In the genomic region with DNA sequence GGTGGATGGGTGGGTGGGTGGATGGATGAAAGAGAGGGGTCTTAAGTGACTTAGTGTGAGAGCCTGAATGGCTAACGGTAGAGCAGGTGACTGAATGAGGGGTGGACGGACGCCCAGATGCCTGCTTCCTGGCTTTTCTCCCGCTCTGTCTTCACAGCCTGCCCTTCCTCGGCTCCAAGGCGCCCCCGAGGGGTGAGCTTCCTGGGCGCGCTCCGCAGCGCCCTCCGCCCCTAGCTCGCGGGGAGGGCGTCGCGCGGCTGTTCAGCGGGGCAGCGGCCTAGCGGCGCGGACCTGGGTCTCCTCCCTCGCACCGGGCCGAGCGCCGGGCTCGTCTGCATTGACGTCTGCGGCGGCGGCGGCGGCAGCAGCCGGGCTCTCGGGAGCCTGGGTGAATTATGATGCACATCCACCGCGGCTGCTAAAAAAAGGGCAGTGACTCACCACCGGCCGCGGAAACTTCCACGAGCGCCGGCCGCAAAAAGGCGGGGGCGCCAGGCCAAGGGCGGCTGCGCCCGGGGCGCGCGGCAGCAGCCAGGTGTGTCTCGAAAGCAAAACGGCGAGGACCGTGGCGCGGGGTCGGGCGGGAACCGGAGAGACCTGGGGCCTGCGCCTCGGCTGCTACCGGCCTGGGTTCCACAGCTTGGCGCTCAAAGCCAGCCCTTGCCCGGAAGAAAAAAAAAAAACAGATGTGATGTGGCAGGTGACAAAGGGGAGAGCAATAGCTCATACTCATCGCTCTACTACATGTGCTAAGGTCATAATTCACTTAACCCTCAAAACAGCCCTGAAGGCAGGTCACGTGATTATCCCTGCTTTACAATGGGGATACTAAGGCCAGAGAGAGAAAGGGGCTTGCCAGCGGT, we compare ENCODE assay signal across 1 cellular context.
TF ChIP-seq lines count a peak whose summit lies in the region.

No MANE protein-coding gene starts in this region.

TF ChIP-seq in H1, 55 proteins besides CTCF, POLR2A, EP300 and RAD21 (continued from another document):
- TF ChIP-seq, protein P1, sequence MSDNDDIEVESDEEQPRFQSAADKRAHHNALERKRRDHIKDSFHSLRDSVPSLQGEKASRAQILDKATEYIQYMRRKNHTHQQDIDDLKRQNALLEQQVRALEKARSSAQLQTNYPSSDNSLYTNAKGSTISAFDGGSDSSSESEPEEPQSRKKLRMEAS (IDR thresholded peaks at IDR 0.05) = peak; percentile 59; the same call in 1 of the 2 replicates
- no peak; the same call in 1 of the 2 replicates for TF ChIP-seq SUZ12 (IDR thresholded peaks at IDR 0.05; ENCODE audit: low read length)
- TF ChIP-seq CBX5 (IDR thresholded peaks at IDR 0.05; ENCODE audit: low read depth, low read length) = no peak
- TF ChIP-seq, protein P2, sequence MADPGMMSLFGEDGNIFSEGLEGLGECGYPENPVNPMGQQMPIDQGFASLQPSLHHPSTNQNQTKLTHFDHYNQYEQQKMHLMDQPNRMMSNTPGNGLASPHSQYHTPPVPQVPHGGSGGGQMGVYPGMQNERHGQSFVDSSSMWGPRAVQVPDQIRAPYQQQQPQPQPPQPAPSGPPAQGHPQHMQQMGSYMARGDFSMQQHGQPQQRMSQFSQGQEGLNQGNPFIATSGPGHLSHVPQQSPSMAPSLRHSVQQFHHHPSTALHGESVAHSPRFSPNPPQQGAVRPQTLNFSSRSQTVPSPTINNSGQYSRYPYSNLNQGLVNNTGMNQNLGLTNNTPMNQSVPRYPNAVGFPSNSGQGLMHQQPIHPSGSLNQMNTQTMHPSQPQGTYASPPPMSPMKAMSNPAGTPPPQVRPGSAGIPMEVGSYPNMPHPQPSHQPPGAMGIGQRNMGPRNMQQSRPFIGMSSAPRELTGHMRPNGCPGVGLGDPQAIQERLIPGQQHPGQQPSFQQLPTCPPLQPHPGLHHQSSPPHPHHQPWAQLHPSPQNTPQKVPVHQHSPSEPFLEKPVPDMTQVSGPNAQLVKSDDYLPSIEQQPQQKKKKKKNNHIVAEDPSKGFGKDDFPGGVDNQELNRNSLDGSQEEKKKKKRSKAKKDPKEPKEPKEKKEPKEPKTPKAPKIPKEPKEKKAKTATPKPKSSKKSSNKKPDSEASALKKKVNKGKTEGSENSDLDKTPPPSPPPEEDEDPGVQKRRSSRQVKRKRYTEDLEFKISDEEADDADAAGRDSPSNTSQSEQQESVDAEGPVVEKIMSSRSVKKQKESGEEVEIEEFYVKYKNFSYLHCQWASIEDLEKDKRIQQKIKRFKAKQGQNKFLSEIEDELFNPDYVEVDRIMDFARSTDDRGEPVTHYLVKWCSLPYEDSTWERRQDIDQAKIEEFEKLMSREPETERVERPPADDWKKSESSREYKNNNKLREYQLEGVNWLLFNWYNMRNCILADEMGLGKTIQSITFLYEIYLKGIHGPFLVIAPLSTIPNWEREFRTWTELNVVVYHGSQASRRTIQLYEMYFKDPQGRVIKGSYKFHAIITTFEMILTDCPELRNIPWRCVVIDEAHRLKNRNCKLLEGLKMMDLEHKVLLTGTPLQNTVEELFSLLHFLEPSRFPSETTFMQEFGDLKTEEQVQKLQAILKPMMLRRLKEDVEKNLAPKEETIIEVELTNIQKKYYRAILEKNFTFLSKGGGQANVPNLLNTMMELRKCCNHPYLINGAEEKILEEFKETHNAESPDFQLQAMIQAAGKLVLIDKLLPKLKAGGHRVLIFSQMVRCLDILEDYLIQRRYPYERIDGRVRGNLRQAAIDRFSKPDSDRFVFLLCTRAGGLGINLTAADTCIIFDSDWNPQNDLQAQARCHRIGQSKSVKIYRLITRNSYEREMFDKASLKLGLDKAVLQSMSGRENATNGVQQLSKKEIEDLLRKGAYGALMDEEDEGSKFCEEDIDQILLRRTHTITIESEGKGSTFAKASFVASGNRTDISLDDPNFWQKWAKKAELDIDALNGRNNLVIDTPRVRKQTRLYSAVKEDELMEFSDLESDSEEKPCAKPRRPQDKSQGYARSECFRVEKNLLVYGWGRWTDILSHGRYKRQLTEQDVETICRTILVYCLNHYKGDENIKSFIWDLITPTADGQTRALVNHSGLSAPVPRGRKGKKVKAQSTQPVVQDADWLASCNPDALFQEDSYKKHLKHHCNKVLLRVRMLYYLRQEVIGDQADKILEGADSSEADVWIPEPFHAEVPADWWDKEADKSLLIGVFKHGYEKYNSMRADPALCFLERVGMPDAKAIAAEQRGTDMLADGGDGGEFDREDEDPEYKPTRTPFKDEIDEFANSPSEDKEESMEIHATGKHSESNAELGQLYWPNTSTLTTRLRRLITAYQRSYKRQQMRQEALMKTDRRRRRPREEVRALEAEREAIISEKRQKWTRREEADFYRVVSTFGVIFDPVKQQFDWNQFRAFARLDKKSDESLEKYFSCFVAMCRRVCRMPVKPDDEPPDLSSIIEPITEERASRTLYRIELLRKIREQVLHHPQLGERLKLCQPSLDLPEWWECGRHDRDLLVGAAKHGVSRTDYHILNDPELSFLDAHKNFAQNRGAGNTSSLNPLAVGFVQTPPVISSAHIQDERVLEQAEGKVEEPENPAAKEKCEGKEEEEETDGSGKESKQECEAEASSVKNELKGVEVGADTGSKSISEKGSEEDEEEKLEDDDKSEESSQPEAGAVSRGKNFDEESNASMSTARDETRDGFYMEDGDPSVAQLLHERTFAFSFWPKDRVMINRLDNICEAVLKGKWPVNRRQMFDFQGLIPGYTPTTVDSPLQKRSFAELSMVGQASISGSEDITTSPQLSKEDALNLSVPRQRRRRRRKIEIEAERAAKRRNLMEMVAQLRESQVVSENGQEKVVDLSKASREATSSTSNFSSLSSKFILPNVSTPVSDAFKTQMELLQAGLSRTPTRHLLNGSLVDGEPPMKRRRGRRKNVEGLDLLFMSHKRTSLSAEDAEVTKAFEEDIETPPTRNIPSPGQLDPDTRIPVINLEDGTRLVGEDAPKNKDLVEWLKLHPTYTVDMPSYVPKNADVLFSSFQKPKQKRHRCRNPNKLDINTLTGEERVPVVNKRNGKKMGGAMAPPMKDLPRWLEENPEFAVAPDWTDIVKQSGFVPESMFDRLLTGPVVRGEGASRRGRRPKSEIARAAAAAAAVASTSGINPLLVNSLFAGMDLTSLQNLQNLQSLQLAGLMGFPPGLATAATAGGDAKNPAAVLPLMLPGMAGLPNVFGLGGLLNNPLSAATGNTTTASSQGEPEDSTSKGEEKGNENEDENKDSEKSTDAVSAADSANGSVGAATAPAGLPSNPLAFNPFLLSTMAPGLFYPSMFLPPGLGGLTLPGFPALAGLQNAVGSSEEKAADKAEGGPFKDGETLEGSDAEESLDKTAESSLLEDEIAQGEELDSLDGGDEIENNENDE (IDR thresholded peaks at IDR 0.05; ENCODE audit: insufficient replicate concordance, low read length) = no peak
- TF ChIP-seq SAP30 (IDR thresholded peaks at IDR 0.05; ENCODE audit: insufficient read depth, insufficient replicate concordance, low read length) = no peak
- no peak for TF ChIP-seq RNF2 (IDR thresholded peaks at IDR 0.05; ENCODE audit: borderline replicate concordance, low read depth, low read length, missing control alignments, poor library complexity, severe bottlenecking)
- TF ChIP-seq, protein P3, sequence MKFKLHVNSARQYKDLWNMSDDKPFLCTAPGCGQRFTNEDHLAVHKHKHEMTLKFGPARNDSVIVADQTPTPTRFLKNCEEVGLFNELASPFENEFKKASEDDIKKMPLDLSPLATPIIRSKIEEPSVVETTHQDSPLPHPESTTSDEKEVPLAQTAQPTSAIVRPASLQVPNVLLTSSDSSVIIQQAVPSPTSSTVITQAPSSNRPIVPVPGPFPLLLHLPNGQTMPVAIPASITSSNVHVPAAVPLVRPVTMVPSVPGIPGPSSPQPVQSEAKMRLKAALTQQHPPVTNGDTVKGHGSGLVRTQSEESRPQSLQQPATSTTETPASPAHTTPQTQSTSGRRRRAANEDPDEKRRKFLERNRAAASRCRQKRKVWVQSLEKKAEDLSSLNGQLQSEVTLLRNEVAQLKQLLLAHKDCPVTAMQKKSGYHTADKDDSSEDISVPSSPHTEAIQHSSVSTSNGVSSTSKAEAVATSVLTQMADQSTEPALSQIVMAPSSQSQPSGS (IDR thresholded peaks at IDR 0.05; ENCODE audit: low read length) = no peak
- TF ChIP-seq PHF8 (conservative IDR thresholded peaks at IDR 0.05; ENCODE audit: low read depth, low read length) = no peak
- no peak for TF ChIP-seq RXRA (IDR thresholded peaks at IDR 0.05; ENCODE audit: insufficient read depth, low read depth, low read length)
- TF ChIP-seq EZH2 (IDR thresholded peaks at IDR 0.05; ENCODE audit: low read depth, low read length, severe bottlenecking) = peak; percentile 25
- TF ChIP-seq BACH1 (IDR thresholded peaks at IDR 0.05; ENCODE audit: low read length) = no peak
- TF ChIP-seq TEAD4 (IDR thresholded peaks at IDR 0.05; ENCODE audit: low read depth, low read length) = no peak
- TF ChIP-seq CTBP2 (IDR thresholded peaks at IDR 0.05; ENCODE audit: borderline replicate concordance, insufficient read depth, insufficient read length, low read length) = no peak
- TF ChIP-seq POU5F1 (IDR thresholded peaks at IDR 0.05; ENCODE audit: low read depth, low read length) = no peak
- TF ChIP-seq GABPA (IDR thresholded peaks at IDR 0.05; ENCODE audit: borderline replicate concordance, insufficient read depth, low read length) = no peak
- TF ChIP-seq POLR2AphosphoS5 (IDR thresholded peaks at IDR 0.05; ENCODE audit: low read depth, low read length) = no peak
- no peak for TF ChIP-seq JUN (IDR thresholded peaks at IDR 0.05; ENCODE audit: low read depth, low read length)
- 0 out of 2 replicates have a peak, but pooled peaks have one; percentile 32 for TF ChIP-seq TAF1 (IDR thresholded peaks at IDR 0.05; ENCODE audit: low read depth, low read length)
- TF ChIP-seq, protein P4, sequence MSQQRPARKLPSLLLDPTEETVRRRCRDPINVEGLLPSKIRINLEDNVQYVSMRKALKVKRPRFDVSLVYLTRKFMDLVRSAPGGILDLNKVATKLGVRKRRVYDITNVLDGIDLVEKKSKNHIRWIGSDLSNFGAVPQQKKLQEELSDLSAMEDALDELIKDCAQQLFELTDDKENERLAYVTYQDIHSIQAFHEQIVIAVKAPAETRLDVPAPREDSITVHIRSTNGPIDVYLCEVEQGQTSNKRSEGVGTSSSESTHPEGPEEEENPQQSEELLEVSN (IDR thresholded peaks at IDR 0.05) = peak; percentile 97
- TF ChIP-seq JUND (IDR thresholded peaks at IDR 0.05; ENCODE audit: low read length) = no peak
- no peak for TF ChIP-seq SP2 (IDR thresholded peaks at IDR 0.05; ENCODE audit: low read length)
- no peak for TF ChIP-seq SP4 (IDR thresholded peaks at IDR 0.05; ENCODE audit: low read length)
TF ChIP-seq in H1: peak in this region for 7.
